In the genomic region with DNA sequence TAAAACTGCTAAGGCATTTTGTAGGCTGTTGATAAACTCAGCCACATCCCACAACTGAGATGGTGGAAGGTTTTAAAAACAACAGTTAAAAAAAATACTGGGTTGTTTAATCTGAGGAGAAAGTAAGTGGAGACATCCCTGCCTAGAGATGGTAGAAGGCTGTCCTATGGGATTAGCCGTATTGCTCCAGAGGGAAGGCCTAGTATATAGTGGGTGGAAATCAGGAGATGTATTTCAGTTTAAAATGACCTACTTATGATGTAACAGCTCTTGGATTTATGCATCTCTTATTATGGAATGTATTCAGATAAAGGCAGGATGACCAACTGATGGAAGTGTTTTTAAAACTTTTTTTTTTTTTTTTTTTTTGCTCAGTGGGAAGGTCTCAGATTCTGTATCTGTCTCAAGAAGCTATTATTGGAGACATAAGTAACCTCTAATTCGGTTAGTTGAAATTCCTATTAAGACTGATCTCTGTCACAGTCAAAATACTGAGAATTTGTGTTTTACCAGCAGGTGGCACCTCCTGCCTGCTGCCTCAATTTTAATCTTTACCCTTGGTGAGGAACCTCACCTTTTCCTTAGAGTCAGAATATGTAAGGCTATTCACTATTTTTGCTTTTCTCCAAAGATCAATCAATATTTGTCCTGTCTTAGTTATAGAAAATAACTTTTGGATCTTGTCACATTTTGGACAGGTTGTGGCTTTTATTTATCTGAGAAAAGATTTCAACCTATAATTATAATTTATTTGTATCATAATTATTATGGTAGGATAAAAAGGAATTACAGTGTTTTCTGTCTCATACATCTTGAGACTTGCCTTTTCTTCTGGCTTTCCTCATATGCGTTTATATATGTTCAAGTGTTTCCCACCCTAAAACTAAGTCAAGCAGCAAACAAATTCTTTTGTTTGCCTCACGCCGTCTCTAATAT, we compare ENCODE assay signal across 8 cellular contexts.
DNase-seq lines count a peak whose midpoint lies in the region; ATAC-seq, FAIRE-seq and TF ChIP-seq lines count a peak whose summit lies in the region.

No MANE protein-coding gene starts in this region.

- WGBS in mesenchymal stem cell: 78% methylated on average over 5 of the region's 5 CpGs

- peaks cover 0 to 58% of the 10 kb centered on the region in 2 experiments for H3K36me3 ChIP-seq in mesenchymal stem cell (ENCODE audit: control insufficient read depth in 1 of 2, insufficient read depth in 2 of 2, low read depth in 1 of 2, low read length in 2 of 2)

- FAIRE-seq in H54 (lab: Jason Lieb, UNC): peak; percentile 81

- no peaks in the 10 kb centered on the region for H3K4me1 ChIP-seq in mesenchymal stem cell (ENCODE audit: control insufficient read depth, insufficient read depth, low read depth, low read length)

- H3K4me3 ChIP-seq in mesenchymal stem cell (ENCODE audit: insufficient read depth in 1 of 2, low read depth in 1 of 2, low read length in 2 of 2): no peak overlapping the region

- H3K27me3 ChIP-seq in mesenchymal stem cell (ENCODE audit: control insufficient read depth in 1 of 2, insufficient read depth in 1 of 2, low read length in 2 of 2): no peaks in the 10 kb centered on the region

- no peak overlapping the region for H3K14ac ChIP-seq in mesenchymal stem cell (ENCODE audit: low read length in 2 of 2)

- no peak overlapping the region for H3K4me2 ChIP-seq in mesenchymal stem cell (ENCODE audit: low read length, poor library complexity, severe bottlenecking)

- H3K79me1 ChIP-seq in mesenchymal stem cell (replicated peaks; ENCODE audit: low read length, poor library complexity, severe bottlenecking): no peaks in the 10 kb centered on the region

- no peak overlapping the region for H3K9ac ChIP-seq in mesenchymal stem cell (ENCODE audit: low read length)

- no peak overlapping the region for H4K8ac ChIP-seq in mesenchymal stem cell (ENCODE audit: low read length)

- no peak for TF ChIP-seq POLR2A in H54 (IDR thresholded peaks at IDR 0.05; ENCODE audit: low read depth, low read length)

- H2BK5ac ChIP-seq in mesenchymal stem cell (ENCODE audit: low read depth, low read length, poor library complexity, severe bottlenecking): no peak overlapping the region

- no peaks in the 10 kb centered on the region for H3K9me3 ChIP-seq in mesenchymal stem cell (ENCODE audit: control insufficient read depth, low read length)

- ATAC-seq in GM18867 (IDR thresholded peaks at IDR 0.05; ENCODE audit: unreplicated experiment) (no peak), HG03442 (IDR thresholded peaks at IDR 0.05; ENCODE audit: unreplicated experiment) (no peak)

- no peak overlapping the region for H3K27ac ChIP-seq in mesenchymal stem cell (ENCODE audit: low read length, poor library complexity, severe bottlenecking)

- no peak overlapping the region for H3K4ac ChIP-seq in mesenchymal stem cell (ENCODE audit: low read depth in 1 of 2, low read length in 2 of 2)

- no peak overlapping the region for H2AK5ac ChIP-seq in mesenchymal stem cell (ENCODE audit: low read length, severe bottlenecking)

- H2BK120ac ChIP-seq in mesenchymal stem cell (ENCODE audit: low read depth, low read length): no peak overlapping the region

- H3K18ac ChIP-seq in mesenchymal stem cell (ENCODE audit: low read depth in 1 of 2, low read length in 2 of 2): no peak overlapping the region

- H2BK15ac ChIP-seq in mesenchymal stem cell (ENCODE audit: low read depth, poor library complexity, severe bottlenecking): no peak overlapping the region

- H2AFZ ChIP-seq in mesenchymal stem cell (ENCODE audit: low read depth, low read length): no peak overlapping the region

- DNase-seq in D341Med (ENCODE audit: low spot score) (peak; percentile 54), H54 (ENCODE audit: insufficient read length, low spot score) (peak; percentile 11), NCI-H82 treated with DMSO at 0.1 percent for 48 hours (lab: John Stamatoyannopoulos, UW; ENCODE audit: unreplicated experiment) (peak; percentile 21), cerebellum (ENCODE audit: low spot score) (peak; percentile 31), mesenchymal stem cell (peak; percentile 31)
- no peak for DNase-seq in activated naive CD4-positive, alpha-beta T cell (lab: John Stamatoyannopoulos, UW)

- no peak overlapping the region for H2BK12ac ChIP-seq in mesenchymal stem cell (ENCODE audit: low read length in 2 of 2)

- H4K91ac ChIP-seq in mesenchymal stem cell (ENCODE audit: low read length): no peak overlapping the region

- H3K23ac ChIP-seq in mesenchymal stem cell (ENCODE audit: low read length in 2 of 2): no peak overlapping the region

Comparison
In these comparisons a context has a peak if more than half of its experiments do, and no peak if none do; other contexts are left out.
1. DNase-seq: peak in D341Med (single experiment), H54 (single experiment), NCI-H82 treated with DMSO at 0.1 percent for 48 hours (single experiment), cerebellum (single experiment) and mesenchymal stem cell (single experiment); none in activated naive CD4-positive, alpha-beta T cell (0 of 4).